Comparison of ENCODE assay signal across 10 cellular contexts in genomic region chr20:38789503-38790209, GRCh38. TPM values are rescaled to one million over a fixed set of nuclear protein-coding genes. Genes with fewer than 3 reads are reported as not detected.
A peak's percentile ranks its signal among the peaks of the same experiment; 100 is the strongest.
DNase-seq lines count a peak whose midpoint lies in the region; ATAC-seq, FAIRE-seq and TF ChIP-seq lines count a peak whose summit lies in the region.
"Had no signal": no experiment of that assay in that cellular context is flagged by ENCODE, and none has a peak within 500 bp of the region (broad histone marks: within the 10 kb centered on the region; RNA-seq: fewer than 3 reads in every experiment).

No MANE protein-coding gene starts in this region.

- FAIRE-seq in bronchial epithelial cell (lab: Jason Lieb, UNC), result no peak

- no peak for ATAC-seq in HG03439 (IDR thresholded peaks at IDR 0.05; ENCODE audit: unreplicated experiment)

- H3K9me3 ChIP-seq in MG63 (no peaks in the 10 kb centered on the region), SJCRH30 (replicated peaks) (no peaks in the 10 kb centered on the region)
- H3K9me3 ChIP-seq: suprapubic skin had no signal

- no peak overlapping the region for H3K18ac ChIP-seq in mesendoderm (ENCODE audit: low read length)

- H2BK120ac ChIP-seq in mesendoderm (ENCODE audit: low read depth, low read length), result no peak overlapping the region

- H3K27me3 ChIP-seq in MG63, result no peaks in the 10 kb centered on the region
- H3K27me3 ChIP-seq in bronchial epithelial cell (ENCODE audit: control insufficient read depth, insufficient read depth, low read length), result no peaks in the 10 kb centered on the region
- no peaks in the 10 kb centered on the region for H3K27me3 ChIP-seq in mesendoderm (ENCODE audit: insufficient read depth, low read length, poor library complexity)
- H3K27me3 ChIP-seq in SJCRH30, result no peaks in the 10 kb centered on the region
- H3K27me3 ChIP-seq: suprapubic skin had no signal

- no peak overlapping the region for H3K4me3 ChIP-seq in MG63
- H3K4me3 ChIP-seq in bronchial epithelial cell (ENCODE audit: low read depth, low read length), result no peak overlapping the region
- H3K4me3 ChIP-seq in mesendoderm (ENCODE audit: low read length), result no peak overlapping the region
- no peak overlapping the region for H3K4me3 ChIP-seq in SJCRH30
- H3K4me3 ChIP-seq: smooth muscle cell, suprapubic skin had no signal

- no peak overlapping the region for H3K4ac ChIP-seq in mesendoderm (ENCODE audit: low read depth, low read length)

- WGBS in mesendoderm (ENCODE audit: extremely low coverage, insufficient coverage, low lambda C conversion rate), result no CpG with 5 or more reads among the region's 8 CpGs

- no peak overlapping the region for H3K4me2 ChIP-seq in mesendoderm (ENCODE audit: low read length)

- H3K9ac ChIP-seq in mesendoderm (ENCODE audit: low read length), result no peak overlapping the region

- DNase-seq in GM04504 (ENCODE audit: low read depth) (peak; percentile 17), MG63 (peak; percentile 33), bronchial epithelial cell (ENCODE audit: low read depth) (peak; percentile 70), mesendoderm (peak; percentile 53), SJCRH30 (no peak), NAMALWA (ENCODE audit: low spot score) (no peak)
- DNase-seq: foreskin melanocyte had no signal

- no peak overlapping the region for H3K56ac ChIP-seq in mesendoderm (ENCODE audit: low read length)

- H3K79me1 ChIP-seq in mesendoderm (ENCODE audit: low read length), result no peaks in the 10 kb centered on the region

- H3K4me1 ChIP-seq in mesendoderm (ENCODE audit: control insufficient read depth, low read depth, low read length), result no peaks in the 10 kb centered on the region
- H3K4me1 ChIP-seq in SJCRH30, result no peaks in the 10 kb centered on the region
- H3K4me1 ChIP-seq: suprapubic skin had no signal

- no peaks in the 10 kb centered on the region for H3K36me3 ChIP-seq in MG63
- H3K36me3 ChIP-seq in bronchial epithelial cell (ENCODE audit: control insufficient read depth, insufficient read depth, low read length), result no peaks in the 10 kb centered on the region
- no peaks in the 10 kb centered on the region for H3K36me3 ChIP-seq in mesendoderm (ENCODE audit: control insufficient read depth, insufficient read depth, low read length)
- no peaks in the 10 kb centered on the region for H3K36me3 ChIP-seq in SJCRH30
- H3K36me3 ChIP-seq: suprapubic skin had no signal

- no peak overlapping the region for H2BK15ac ChIP-seq in mesendoderm (replicated peaks; ENCODE audit: low read depth)

- no peak for TF ChIP-seq CTCF in bronchial epithelial cell (IDR thresholded peaks at IDR 0.05; ENCODE audit: insufficient read depth, low read length, severe bottlenecking)

- H4K8ac ChIP-seq in mesendoderm (ENCODE audit: low read depth, low read length), result no peak overlapping the region

- no peak overlapping the region for H3K23ac ChIP-seq in mesendoderm (ENCODE audit: low read length)

- H3K79me2 ChIP-seq in mesendoderm (ENCODE audit: control insufficient read depth, insufficient read depth, low read length), result no peaks in the 10 kb centered on the region

- no peak overlapping the region for H2BK5ac ChIP-seq in mesendoderm (ENCODE audit: low read length)

- no peak overlapping the region for H2AK5ac ChIP-seq in mesendoderm (ENCODE audit: low read length)

- H4K5ac ChIP-seq in mesendoderm (ENCODE audit: low read length), result no peak overlapping the region

- no peak overlapping the region for H3K27ac ChIP-seq in mesendoderm (ENCODE audit: low read depth, low read length)
- H3K27ac ChIP-seq in SJCRH30, result no peak overlapping the region
- H3K27ac ChIP-seq: suprapubic skin had no signal

RNA-seq across cellular contexts. Expression of gene PPP1R16B, which starts 15.8 kb away (rescaled TPM):
- total RNA-seq in MG63 (2014; rRNA removed; shearing (Covaris generic); ENCODE audit: low replicate concordance), result not detected in 2 replicates
- total RNA-seq in bronchial epithelial cell, result 0.26 and 0.77 TPM in 2 replicates
- polyA plus RNA-seq in mesendoderm (2013, experiment 1 of 2), result 6.2 TPM
- 6.4 TPM for polyA plus RNA-seq in mesendoderm (2013, experiment 2 of 2)
- 34.0 and 36.5 TPM in 2 replicates for total RNA-seq in SJCRH30 (2014; rRNA removed; shearing (Covaris generic))
- total RNA-seq: smooth muscle cell had no signal
- polyA plus RNA-seq: smooth muscle cell had no signal

RNA-seq across cellular contexts. Expression of gene ACTR5, which starts 41.4 kb away (rescaled TPM):
- total RNA-seq in MG63 (2014; rRNA removed; shearing (Covaris generic); ENCODE audit: low replicate concordance), result 9.8 and 16.4 TPM in 2 replicates
- total RNA-seq in bronchial epithelial cell, result 12.4 and 20.3 TPM in 2 replicates
- polyA plus RNA-seq in mesendoderm (2013, experiment 1 of 2), result 11.4 TPM
- polyA plus RNA-seq in mesendoderm (2013, experiment 2 of 2), result 10.7 TPM
- 21.1 and 22.2 TPM in 2 replicates for total RNA-seq in SJCRH30 (2014; rRNA removed; shearing (Covaris generic))

Comparison
In these comparisons a context has a peak if more than half of its experiments do, and no peak if none do; other contexts are left out.
1. DNase-seq: peak in GM04504 (single experiment), MG63 (single experiment), bronchial epithelial cell (single experiment) and mesendoderm (single experiment); none in SJCRH30 (0 of 2) and NAMALWA (single experiment).
2. RNA of gene PPP1R16B, which starts 15.8 kb away (total RNA-seq): 34.0 to 36.5 TPM in SJCRH30; 0.26 to 0.77 TPM in bronchial epithelial cell and not detected in MG63; every median in the first group is over 10 times any median in the second.